Comparison of ENCODE assay signal across 25 cellular contexts in genomic region chr5:57407391-57407790, GRCh38.
DNase-seq lines count a peak whose midpoint lies in the region; ATAC-seq and TF ChIP-seq lines count a peak whose summit lies in the region.
"Had no signal": no experiment of that assay in that cellular context is flagged by ENCODE, and none has a peak within 500 bp of the region (broad histone marks: within the 10 kb centered on the region; RNA-seq: fewer than 3 reads in every experiment).

No MANE protein-coding gene starts in this region.

- no peaks in the 10 kb centered on the region for H3K36me3 ChIP-seq in breast epithelium
- H3K36me3 ChIP-seq in thyroid gland: no peaks in the 10 kb centered on the region
- H3K36me3 ChIP-seq: BLaER1, SJSA1 had no signal

- peaks cover 0 to 11% of the 10 kb centered on the region in 2 donors for H3K4me1 ChIP-seq in breast epithelium
- H3K4me1 ChIP-seq in thyroid gland: peaks cover 46 to 51% of the 10 kb centered on the region in 2 donors
- H3K4me1 ChIP-seq: SJSA1 had no signal

- no peaks in the 10 kb centered on the region for H3K9me3 Mint-ChIP-seq in MCF 10A (ENCODE audit: unreplicated experiment)

- DNase-seq in breast epithelium (ENCODE audit: low spot score in 2 of 2) (no peak), MCF 10A (ENCODE audit: unreplicated experiment) (no peak), MV-4-11 (lab: John Stamatoyannopoulos, UW) (peak; percentile 23), cerebellar cortex (ENCODE audit: low spot score) (peak; percentile 74), thyroid gland (no peak), AG08396 (ENCODE audit: low spot score) (no peak)
- DNase-seq in stimulated activated CD4-positive, alpha-beta T cell treated with anti-CD3 and anti-CD28 coated beads, Interleukin-4, amount 100 ng/mL, for 1 hour: no peak
- DNase-seq: 8988T; ACHN; CD4-positive, CD25-positive, alpha-beta regulatory T cell; DMS53; GOT3; NCI-H1092 treated with DMSO at 0.1 percent for 48 hours; NCI-H1436; NCI-H187; NCI-H2171 treated with DMSO at 0.1 percent for 48 hours; NCI-H345; NCI-H69; Right ventricle myocardium superior; RPMI8226 had no signal

- H3K4me1 Mint-ChIP-seq in MCF 10A (ENCODE audit: insufficient read depth, unreplicated experiment): no peaks in the 10 kb centered on the region
- H3K4me1 Mint-ChIP-seq: CD4-positive, CD25-positive, alpha-beta regulatory T cell had no signal

- no peak for TF ChIP-seq POLR2A in breast epithelium (IDR thresholded peaks at IDR 0.05)
- TF ChIP-seq POLR2A in thyroid gland (IDR thresholded peaks at IDR 0.05): no peak

- TF ChIP-seq CTCF in breast epithelium (IDR thresholded peaks at IDR 0.05) (no peak), MCF 10A (IDR thresholded peaks at IDR 0.05; ENCODE audit: unreplicated experiment) (no peak), thyroid gland (IDR thresholded peaks at IDR 0.05) (no peak)

- no peak for ATAC-seq in HG03097 (IDR thresholded peaks at IDR 0.05; ENCODE audit: low FRiP score, unreplicated experiment)
- ATAC-seq: HCT116 had no signal

- POLR2A ChIA-PET in MCF 10A (lab: Yijun Ruan, JAX): no interaction called here

- WGBS in thyroid gland, 2 donors: 74 to 81% methylated on average over 5 of the region's 5 CpGs

- no peak overlapping the region for H3K4me3 ChIP-seq in breast epithelium
- H3K4me3 ChIP-seq in thyroid gland (replicated peaks in 1 of 3): no peak overlapping the region
- H3K4me3 ChIP-seq: BLaER1, SJSA1 had no signal

- H3K27ac Mint-ChIP-seq in MCF 10A (ENCODE audit: low read depth, unreplicated experiment): no peak overlapping the region
- H3K27ac Mint-ChIP-seq: CD4-positive, CD25-positive, alpha-beta regulatory T cell had no signal

- CTCF ChIA-PET in MCF 10A (lab: Yijun Ruan, JAX): interaction anchor here (0.6 to 1.0 kb wide), 3 partner anchors 11 to 538 kb away, joined by 3 to 4 read pairs (median 3); no protein-coding TSS in a partner anchor

- no TSS peak for BruUV-seq in MCF 10A (replicated peaks; lab: Mats Ljungman, UMichigan)

- H3K36me3 Mint-ChIP-seq in MCF 10A (ENCODE audit: insufficient read depth, unreplicated experiment): no peaks in the 10 kb centered on the region
- H3K36me3 Mint-ChIP-seq: CD4-positive, CD25-positive, alpha-beta regulatory T cell had no signal

- no peak overlapping the region for H3K4me3 Mint-ChIP-seq in MCF 10A (ENCODE audit: unreplicated experiment)
- H3K4me3 Mint-ChIP-seq: CD4-positive, CD25-positive, alpha-beta regulatory T cell had no signal

- intact Hi-C loops in breast epithelium (cut with DNase I; ENCODE audit: low total_unique reads) (no loop called here), MCF 10A (cut with micrococcal nuclease) (no loop called here), thyroid gland (cut with DNase I) (no loop called here)

- H3K9me3 ChIP-seq in breast epithelium: no peaks in the 10 kb centered on the region
- no peaks in the 10 kb centered on the region for H3K9me3 ChIP-seq in thyroid gland
- H3K9me3 ChIP-seq: BLaER1, SJSA1 had no signal

- H3K27me3 ChIP-seq in breast epithelium (no peaks in the 10 kb centered on the region), thyroid gland (no peaks in the 10 kb centered on the region)
- H3K27me3 ChIP-seq: BLaER1, SJSA1 had no signal

- H3K27ac ChIP-seq in breast epithelium (peak overlapping the region; percentile 81 to 83), thyroid gland (peak overlapping the region; percentile 80 to 96 (median 81))
- H3K27ac ChIP-seq: BLaER1, HL-60, SJSA1 had no signal

- H3K27me3 Mint-ChIP-seq in MCF 10A (ENCODE audit: insufficient read depth, unreplicated experiment): no peaks in the 10 kb centered on the region

Comparison
In these comparisons a context has a peak if more than half of its experiments do, and no peak if none do; other contexts are left out.
1. DNase-seq: peak in MV-4-11 (single experiment) and cerebellar cortex (single experiment); none in breast epithelium (0 of 2), MCF 10A (single experiment), thyroid gland (0 of 2), AG08396 (single experiment) and stimulated activated CD4-positive, alpha-beta T cell treated with anti-CD3 and anti-CD28 coated beads, Interleukin-4, amount 100 ng/mL, for 1 hour (single experiment).